In genomic region chr7:124515431-124515830, GRCh38 we compare ENCODE assay signal across 14 cellular contexts.
"Had no signal": no experiment of that assay in that cellular context is flagged by ENCODE, and none has a peak within 500 bp of the region (broad histone marks: within the 10 kb centered on the region; RNA-seq: fewer than 3 reads in every experiment).

No MANE protein-coding gene starts in this region.

- H3K36me3 ChIP-seq: esophagus squamous epithelium, left ventricle myocardium inferior, lower lobe of right lung, right lobe of liver had no signal

- H3K4me1 ChIP-seq: esophagus squamous epithelium, left ventricle myocardium inferior, lower lobe of right lung, right lobe of liver had no signal

- H3K27me3 ChIP-seq: esophagus squamous epithelium, hepatocyte, right lobe of liver had no signal

- H3K27ac ChIP-seq: hepatocyte, left ventricle myocardium inferior, lower lobe of right lung, right lobe of liver had no signal

- H3K4me3 ChIP-seq: esophagus squamous epithelium, hepatocyte, left ventricle myocardium inferior, lower lobe of right lung, right lobe of liver had no signal

- H2AFZ ChIP-seq: hepatocyte had no signal

- H3K4me2 ChIP-seq: hepatocyte had no signal

- H3K79me2 ChIP-seq: hepatocyte had no signal

- ATAC-seq: effector memory CD8-positive, alpha-beta T cell; left cardiac atrium; lower lobe of right lung; right lobe of liver; stimulated activated memory B cell treated with anti-CD40 and anti-IgM and Interleukin-4, amounts not matched to agents 10 μg/mL and 1 μg/mL and 100 μg/mL, for 72 hours had no signal

- H3K9me3 ChIP-seq: esophagus squamous epithelium, left ventricle myocardium inferior, lower lobe of right lung, right lobe of liver had no signal

- DNase-seq: effector memory CD8-positive, alpha-beta T cell; esophagus squamous epithelium; foreskin fibroblast; kidney; left cardiac atrium; left ventricle myocardium inferior; lower lobe of right lung; mesenchymal stem cell; naive B cell; right lobe of liver; stimulated activated CD4-positive, alpha-beta T cell treated with anti-CD3 and anti-CD28 coated beads, Interleukin-4, amount 100 ng/mL, for 24 hours; trophoblast cell had no signal
